In genomic region chr10:71278691-71279588, GRCh38 we compare ENCODE assay signal across 22 cellular contexts. TPM values are rescaled to one million over a fixed set of nuclear protein-coding genes. Genes with fewer than 3 reads are reported as not detected.
DNase-seq lines count a peak whose midpoint lies in the region; ATAC-seq and TF ChIP-seq lines count a peak whose summit lies in the region.
"Had no signal": no experiment of that assay in that cellular context is flagged by ENCODE, and none has a peak within 500 bp of the region (broad histone marks: within the 10 kb centered on the region; RNA-seq: fewer than 3 reads in every experiment).

No MANE protein-coding gene starts in this region.

- CTCF ChIA-PET in HEK293T (lab: Yijun Ruan, JAX), result no interaction called here

- H3K27me3 ChIP-seq in cardiac muscle cell, result no peaks in the 10 kb centered on the region
- H3K27me3 ChIP-seq: gastrocnemius medialis, ovary had no signal

- DNase-seq in cardiac muscle cell (ENCODE audit: low read depth in 1 of 2, low spot score in 1 of 2), result no peak
- DNase-seq in left ventricle myocardium superior, result no peak
- peak in 38 of 56 donors; percentile 24 to 84 (median 56) for DNase-seq in amygdala (lab: John Stamatoyannopoulos, UW)
- DNase-seq in iPS-NIHi7 (ENCODE audit: extremely low spot score), result peak; percentile 61
- DNase-seq in substantia nigra (lab: John Stamatoyannopoulos, UW), result peak in 38 of 49 donors; percentile 9 to 92 (median 61)
- no peak for DNase-seq in HEK293T (ENCODE audit: extremely low spot score)
- DNase-seq in epidermal melanocyte (ENCODE audit: insufficient read length, low spot score), result no peak
- DNase-seq: activated CD4-positive, alpha-beta T cell treated with anti-CD3 and anti-CD28 coated beads, Interleukin-2, amount 50 U/mL, for 1 hour; activated naive CD8-positive, alpha-beta T cell treated with anti-CD3 and anti-CD28 coated beads, Interleukin-2, amount 50 U/mL, for 24 hours; activated T-cell treated with anti-CD3 and anti-CD28 coated beads, Interleukin-2, amount 50 U/mL, for 48 hours; CD8-positive, alpha-beta T cell; gastrocnemius medialis; NCI-H2107; NK-92 treated with Interleukin-12 subunit alpha and Interleukin-12 subunit beta, amount 100 ng/mL, for 24 hours; ovary; Right ventricle myocardium superior; stimulated activated CD4-positive, alpha-beta T cell treated with anti-CD3 and anti-CD28 coated beads, Interleukin-12 subunit alpha, Interleukin-12 subunit beta, amount 100 ng/mL, for 4 hours; stimulated activated naive CD8-positive, alpha-beta T cell treated with anti-CD3 and anti-CD28 coated beads, Interleukin-15, Interleukin-2, amounts not matched to agents 100 U/mL and 50 U/mL, for 24 hours; T1000 had no signal

- intact Hi-C loops in left ventricle myocardium superior (cut with micrococcal nuclease), result loop anchor here (5.0 kb wide), 1 partner anchor 37 kb away; no protein-coding TSS in a partner anchor

- no peak overlapping the region for H3K4me3 ChIP-seq in cardiac muscle cell
- H3K4me3 ChIP-seq: A549, gastrocnemius medialis, HAP-1, ovary had no signal

- H3K4me1 ChIP-seq in cardiac muscle cell (ENCODE audit: low read depth), result peaks cover 4% of the 10 kb centered on the region
- H3K4me1 ChIP-seq: A549, gastrocnemius medialis, HAP-1 had no signal

- POLR2A ChIA-PET in HEK293T (lab: Yijun Ruan, JAX), result no interaction called here

- peaks cover 21% of the 10 kb centered on the region for H3K36me3 ChIP-seq in cardiac muscle cell
- H3K36me3 ChIP-seq: gastrocnemius medialis, HAP-1, ovary had no signal

- ATAC-seq in left ventricle myocardium superior, result no peak
- ATAC-seq in HG03175 (IDR thresholded peaks at IDR 0.05; ENCODE audit: unreplicated experiment), result no peak
- ATAC-seq: A549; activated naive CD8-positive, alpha-beta T cell treated with anti-CD3 and anti-CD28 coated beads, Interleukin-2, amount 50 U/mL, for 24 hours; CD8-positive, alpha-beta T cell; gastrocnemius medialis; stimulated activated naive CD8-positive, alpha-beta T cell treated with anti-CD3 and anti-CD28 coated beads, Interleukin-15, Interleukin-2, amounts not matched to agents 100 U/mL and 50 U/mL, for 24 hours had no signal

- no peak for TF ChIP-seq CTCF in cardiac muscle cell (IDR thresholded peaks at IDR 0.05; ENCODE audit: low read depth, low read length)

- no peaks in the 10 kb centered on the region for H3K9me3 ChIP-seq in cardiac muscle cell (ENCODE audit: low read depth)
- H3K9me3 ChIP-seq: A549, gastrocnemius medialis, HAP-1, ovary had no signal

- H3K27ac ChIP-seq in cardiac muscle cell, result peak overlapping the region; percentile 15
- peak overlapping the region; percentile 78 for H3K27ac ChIP-seq in substantia nigra (ENCODE audit: low read depth, low read length, poor library complexity, severe bottlenecking)
- H3K27ac ChIP-seq: A549, gastrocnemius medialis had no signal

TF ChIP-seq in HEK293T, 16 proteins besides CTCF, POLR2A, EP300 and RAD21:
- TF ChIP-seq FOXA1 (IDR thresholded peaks at IDR 0.05) (no peak), CTBP1 (IDR thresholded peaks at IDR 0.05; ENCODE audit: borderline replicate concordance) (no peak), SP1 (IDR thresholded peaks at IDR 0.05) (no peak), HDGF (IDR thresholded peaks at IDR 0.05; ENCODE audit: borderline replicate concordance) (no peak), L3MBTL2 (conservative IDR thresholded peaks at IDR 0.05) (no peak), NFRKB (IDR thresholded peaks at IDR 0.05) (no peak), PKNOX1 (IDR thresholded peaks at IDR 0.05) (no peak), LEF1 (IDR thresholded peaks at IDR 0.05; ENCODE audit: borderline replicate concordance) (no peak), ELF4 (IDR thresholded peaks at IDR 0.05) (no peak), BHLHE40 (IDR thresholded peaks at IDR 0.05; ENCODE audit: borderline replicate concordance) (no peak), TARDBP (IDR thresholded peaks at IDR 0.05) (no peak), FOXM1 (IDR thresholded peaks at IDR 0.05; ENCODE audit: borderline replicate concordance) (no peak), SUZ12 (IDR thresholded peaks at IDR 0.05) (no peak)

RNA-seq across cellular contexts. Expression of gene SLC29A3, which starts 40.1 kb away (rescaled TPM):
- total RNA-seq in cardiac muscle cell, result 2.5 and 3.5 TPM in 2 replicates
- polyA plus RNA-seq in cardiac muscle cell, result 4.0 and 5.8 TPM in 2 replicates
- total RNA-seq in left ventricle myocardium superior, result 2.0 TPM

Comparison
In these comparisons a context has a peak if more than half of its experiments do, and no peak if none do; other contexts are left out.
1. DNase-seq: peak in amygdala (38 of 56), iPS-NIHi7 (single experiment) and substantia nigra (38 of 49); none in cardiac muscle cell (0 of 2), left ventricle myocardium superior (single experiment), HEK293T (single experiment) and epidermal melanocyte (single experiment).